Comparison of ENCODE assay signal across 9 cellular contexts in genomic region chr17:78341559-78342437, GRCh38. TPM values are rescaled to one million over a fixed set of nuclear protein-coding genes. Genes with fewer than 3 reads are reported as not detected.
DNase-seq lines count a peak whose midpoint lies in the region; ATAC-seq, FAIRE-seq and TF ChIP-seq lines count a peak whose summit lies in the region.
"Had no signal": no experiment of that assay in that cellular context is flagged by ENCODE, and none has a peak within 500 bp of the region (broad histone marks: within the 10 kb centered on the region; RNA-seq: fewer than 3 reads in every experiment).

No MANE protein-coding gene starts in this region.

- no peaks in the 10 kb centered on the region for H3K36me3 ChIP-seq in Panc1 (ENCODE audit: control insufficient read depth, insufficient read depth, low read length)
- no peaks in the 10 kb centered on the region for H3K36me3 ChIP-seq in HepG2 (replicated peaks in 1 of 2; ENCODE audit: control insufficient read depth in 1 of 2, insufficient read depth in 2 of 2, low read length in 2 of 2)

- DNase-seq in DMS 273 (lab: John Stamatoyannopoulos, UW; ENCODE audit: unreplicated experiment) (peak; percentile 77), DMS 273 treated with DMSO at 0.1 percent for 48 hours (lab: John Stamatoyannopoulos, UW) (no peak), Panc1 (ENCODE audit: low read depth, low spot score) (no peak), ecto neural progenitor cell (ENCODE audit: low spot score) (peak; percentile 90), HepG2 (ENCODE audit: low spot score) (no peak), NCI-H1105 treated with DMSO at 0.1 percent for 48 hours (lab: John Stamatoyannopoulos, UW) (no peak)
- no peak for DNase-seq in stimulated activated naive CD8-positive, alpha-beta T cell treated with anti-CD3 and anti-CD28 coated beads, Interleukin-15, amount 100 ng/mL, for 72 hours

- H3K9me3 ChIP-seq in Panc1 (ENCODE audit: control insufficient read depth, insufficient read depth, low read depth, low read length) (no peaks in the 10 kb centered on the region), HepG2 (ENCODE audit: low read length) (no peaks in the 10 kb centered on the region)

- H3K4me3 ChIP-seq in Panc1 (ENCODE audit: low read depth in 2 of 2, low read length in 2 of 2), result peak overlapping the region; percentile 41 to 47
- H3K4me3 ChIP-seq in HepG2 (replicated peaks in 1 of 3; ENCODE audit: insufficient read depth in 1 of 3, low read depth in 2 of 3, low read length in 3 of 3), result peak overlapping the region; percentile 20 to 58 (median 25); a peak in 3 of 6 replicates

- TF ChIP-seq CTCF in Panc1 (IDR thresholded peaks at IDR 0.05) (no peak), HepG2 (CRISPR knock-in tag; IDR thresholded peaks at IDR 0.05) (no peak)

- no peak overlapping the region for H3K27ac Mint-ChIP-seq in stimulated activated naive CD8-positive, alpha-beta T cell treated with anti-CD3 and anti-CD28 coated beads, Interleukin-15, amount 100 ng/mL, for 72 hours

- H3K27me3 ChIP-seq in Panc1 (ENCODE audit: control insufficient read depth, insufficient read depth, low read length) (no peaks in the 10 kb centered on the region), HepG2 (ENCODE audit: control insufficient read depth in 1 of 2, insufficient read depth in 2 of 2, low read length in 2 of 2) (peaks cover 38 to 89% of the 10 kb centered on the region in 2 experiments)

- H3K27me3 Mint-ChIP-seq in stimulated activated naive CD8-positive, alpha-beta T cell treated with anti-CD3 and anti-CD28 coated beads, Interleukin-15, amount 100 ng/mL, for 72 hours, result peaks cover 7% of the 10 kb centered on the region

- no peaks in the 10 kb centered on the region; the same call in 1 of the 2 replicates for H4K20me1 ChIP-seq in HepG2 (ENCODE audit: insufficient read depth, low read length)

- no peak overlapping the region for H2AFZ ChIP-seq in HepG2 (ENCODE audit: low read length)

- H3K9ac ChIP-seq in HepG2 (ENCODE audit: insufficient read depth, low read depth, low read length), result no peak overlapping the region

- in situ Hi-C loops in Panc1 (cut with HindIII; ENCODE audit: low pct_unique_long_range_greater_than_20kb, low sequenced_read_pairs) (no loop called here), HepG2 (cut with HindIII; ENCODE audit: extremely low pct_ligation_motif_present, low pct_unique_long_range_greater_than_20kb) (no loop called here)

- H3K4me3 Mint-ChIP-seq in stimulated activated naive CD8-positive, alpha-beta T cell treated with anti-CD3 and anti-CD28 coated beads, Interleukin-15, amount 100 ng/mL, for 72 hours, result peak overlapping the region; percentile 69 to 78

- no TSS peak for BruUV-seq in Panc1 (replicated peaks; lab: Mats Ljungman, UMichigan)
- no TSS peak for BruUV-seq in HepG2 (replicated peaks; lab: Mats Ljungman, UMichigan)

- peaks cover 59% of the 10 kb centered on the region for H3K4me1 Mint-ChIP-seq in stimulated activated naive CD8-positive, alpha-beta T cell treated with anti-CD3 and anti-CD28 coated beads, Interleukin-15, amount 100 ng/mL, for 72 hours

- WGBS in HepG2 (ENCODE audit: low lambda C conversion rate), result 42% methylated on average over 4 of the region's 95 CpGs

- intact Hi-C loops in Panc1 (cut with micrococcal nuclease; ENCODE audit: unreplicated experiment) (no loop called here), HepG2 (cut with micrococcal nuclease; ENCODE audit: unreplicated experiment) (no loop called here)

- H3K4me2 ChIP-seq in HepG2 (ENCODE audit: low read depth, low read length), result peak overlapping the region; percentile 40

- TF ChIP-seq EP300 in HepG2 (IDR thresholded peaks at IDR 0.05; ENCODE audit: low read depth in 2 of 2, low read length in 2 of 2) (no peak), HepG2 (CRISPR knock-in tag; IDR thresholded peaks at IDR 0.05; ENCODE audit: borderline replicate concordance) (no peak)

- no peak for FAIRE-seq in HepG2 (lab: Jason Lieb, UNC)

- no peaks in the 10 kb centered on the region for H3K9me3 Mint-ChIP-seq in stimulated activated naive CD8-positive, alpha-beta T cell treated with anti-CD3 and anti-CD28 coated beads, Interleukin-15, amount 100 ng/mL, for 72 hours

- H3K27ac ChIP-seq in Panc1 (ENCODE audit: low read length) (peak overlapping the region; percentile 90), HepG2 (ENCODE audit: extremely low read length, insufficient read depth, low read length) (no peak overlapping the region)
- H3K27ac ChIP-seq: 22Rv1 had no signal

- no peak for TF ChIP-seq RAD21 in HepG2 (CRISPR knock-in tag; IDR thresholded peaks at IDR 0.05)

- peaks cover 61% of the 10 kb centered on the region for H3K4me1 ChIP-seq in Panc1 (ENCODE audit: control insufficient read depth, insufficient read depth, low read length)
- peaks cover 18% of the 10 kb centered on the region for H3K4me1 ChIP-seq in HepG2 (ENCODE audit: insufficient read depth, low read length)

- no peaks in the 10 kb centered on the region for H3K79me2 ChIP-seq in HepG2 (ENCODE audit: insufficient read depth, low read length)

- CTCF ChIA-PET in Panc1 (lab: Charles Lee) (interaction anchor here (0.6 kb wide), 1 partner anchor 8 kb away, joined by 4 read pairs; no protein-coding TSS in a partner anchor), HepG2 (lab: Yijun Ruan, JAX; ENCODE audit: low intra/inter-chr PET ratio, low total read pairs) (no interaction called here)

- ATAC-seq in Panc1 (peak; percentile 72), HepG2 (peak; percentile 55), HG03135 (IDR thresholded peaks at IDR 0.05; ENCODE audit: unreplicated experiment) (no peak)
- ATAC-seq in stimulated activated naive CD8-positive, alpha-beta T cell treated with anti-CD3 and anti-CD28 coated beads, Interleukin-15, amount 100 ng/mL, for 72 hours, result peak; percentile 39

- TF ChIP-seq POLR2A in HepG2 (IDR thresholded peaks at IDR 0.05; ENCODE audit: insufficient read depth in 1 of 2, low read depth in 2 of 2, low read length in 2 of 2), result no peak

- POLR2A ChIA-PET in Panc1 (lab: Charles Lee) (no interaction called here), HepG2 (lab: Yijun Ruan, JAX) (interaction anchor here (0.6 kb wide), 1 partner anchor 370 kb away, joined by 3 read pairs; no protein-coding TSS in a partner anchor)

TF ChIP-seq in HepG2, 621 proteins besides CTCF, POLR2A, EP300 and RAD21 (continues in another document):
- TF ChIP-seq CCDC6 (CRISPR knock-in tag; IDR thresholded peaks at IDR 0.05) (no peak), GABPB1 (CRISPR knock-in tag; IDR thresholded peaks at IDR 0.05) (peak; percentile 52; the same call in 1 of the 2 replicates), MTF2 (CRISPR knock-in tag; IDR thresholded peaks at IDR 0.05; ENCODE audit: borderline replicate concordance) (peak; percentile 96; the same call in 1 of the 2 replicates)

RNA-seq across cellular contexts. Expression of gene SOCS3, which starts 18.1 kb away (rescaled TPM):
- total RNA-seq in Panc1 (2021; ENCODE audit: unreplicated experiment) (53.1 TPM), HepG2 (2016; rRNA removed; fragmentation: Illumina TruSeq; extraction: Trizol) (0.66 and 0.77 TPM in 2 replicates)
- polyA plus RNA-seq in Panc1 (2012; ENCODE audit: insufficient read length), result 30.5 TPM
- 0.30 and 0.35 TPM in 2 replicates for total RNA-seq in HepG2 (2016; cell fraction: cytosol; rRNA removed; fragmentation: Illumina TruSeq; extraction: Trizol; ENCODE audit: low read depth)
- total RNA-seq in HepG2 (2016; cell fraction: insoluble cytoplasmic fraction; rRNA removed; fragmentation: Illumina TruSeq; extraction: Trizol), result 0.59 and 0.95 TPM in 2 replicates
- 0.83 and 0.93 TPM in 2 replicates for total RNA-seq in HepG2 (2016; cell fraction: membrane; rRNA removed; fragmentation: Illumina TruSeq; extraction: Trizol)
- total RNA-seq in HepG2 (2016; cell fraction: nucleus; rRNA removed; fragmentation: Illumina TruSeq; extraction: Trizol), result 0.66 and 1.2 TPM in 2 replicates
- 2.4 and 3.2 TPM in 2 replicates for polyA plus RNA-seq in HepG2 (2011; rRNA removed)
- polyA plus RNA-seq in HepG2 (2011; cell fraction: cytosol; rRNA removed), result 2.4 and 2.6 TPM in 2 replicates
- 4.1 and 5.9 TPM in 2 replicates for polyA plus RNA-seq in HepG2 (2011; cell fraction: nucleus; rRNA removed)
- polyA plus RNA-seq in HepG2 (2012), result 0.94 and 3.5 TPM in 2 replicates
- polyA plus RNA-seq in HepG2 (2016; cell fraction: cytosol; fragmentation: Illumina TruSeq; extraction: Trizol; ENCODE audit: low read depth), result 0.05 and 0.10 TPM in 2 replicates
- 0.32 and 0.52 TPM in 2 replicates for polyA plus RNA-seq in HepG2 (2016; cell fraction: insoluble cytoplasmic fraction; fragmentation: Illumina TruSeq; extraction: Trizol; ENCODE audit: low read depth)
- polyA plus RNA-seq in HepG2 (2016; cell fraction: membrane; fragmentation: Illumina TruSeq; extraction: Trizol; ENCODE audit: low read depth), result 0.27 and 0.28 TPM in 2 replicates
- polyA plus RNA-seq in HepG2 (2016; cell fraction: nucleus; fragmentation: Illumina TruSeq; extraction: Trizol; ENCODE audit: insufficient read depth, low read depth), result 1.1 and 1.3 TPM in 2 replicates
- 11.0 and 18.7 TPM in 2 replicates for polyA minus RNA-seq in HepG2 (2011; rRNA and poly(A)+ RNA removed; ENCODE audit: low replicate concordance)
- polyA minus RNA-seq in HepG2 (2011; cell fraction: cytosol; rRNA and poly(A)+ RNA removed), result 6.9 and 7.9 TPM in 2 replicates
- 3.5 and 5.2 TPM in 2 replicates for polyA minus RNA-seq in HepG2 (2011; cell fraction: nucleus; rRNA and poly(A)+ RNA removed)

RNA-seq across cellular contexts. Expression of gene PGS1, which starts 36.7 kb away (rescaled TPM):
- total RNA-seq in Panc1 (2021; ENCODE audit: unreplicated experiment), result 47.5 TPM
- 40.3 TPM for polyA plus RNA-seq in Panc1 (2012; ENCODE audit: insufficient read length)
- 18.8 and 25.9 TPM in 2 replicates for total RNA-seq in HepG2 (2016; rRNA removed; fragmentation: Illumina TruSeq; extraction: Trizol)
- total RNA-seq in HepG2 (2016; cell fraction: cytosol; rRNA removed; fragmentation: Illumina TruSeq; extraction: Trizol; ENCODE audit: low read depth), result 10.8 and 10.9 TPM in 2 replicates
- 14.8 and 27.5 TPM in 2 replicates for total RNA-seq in HepG2 (2016; cell fraction: insoluble cytoplasmic fraction; rRNA removed; fragmentation: Illumina TruSeq; extraction: Trizol)
- total RNA-seq in HepG2 (2016; cell fraction: membrane; rRNA removed; fragmentation: Illumina TruSeq; extraction: Trizol), result 11.3 and 11.9 TPM in 2 replicates
- 27.4 and 30.7 TPM in 2 replicates for total RNA-seq in HepG2 (2016; cell fraction: nucleus; rRNA removed; fragmentation: Illumina TruSeq; extraction: Trizol)
- polyA plus RNA-seq in HepG2 (2011; rRNA removed), result 31.5 and 42.3 TPM in 2 replicates
- polyA plus RNA-seq in HepG2 (2011; cell fraction: cytosol; rRNA removed), result 30.6 and 33.0 TPM in 2 replicates
- polyA plus RNA-seq in HepG2 (2011; cell fraction: nucleus; rRNA removed), result 151 and 153 TPM in 2 replicates
- polyA plus RNA-seq in HepG2 (2012), result 18.3 and 27.7 TPM in 2 replicates
- polyA plus RNA-seq in HepG2 (2016; cell fraction: cytosol; fragmentation: Illumina TruSeq; extraction: Trizol; ENCODE audit: low read depth), result 2.9 and 3.9 TPM in 2 replicates
- polyA plus RNA-seq in HepG2 (2016; cell fraction: insoluble cytoplasmic fraction; fragmentation: Illumina TruSeq; extraction: Trizol; ENCODE audit: low read depth), result 12.8 and 16.5 TPM in 2 replicates
- 6.1 and 6.7 TPM in 2 replicates for polyA plus RNA-seq in HepG2 (2016; cell fraction: membrane; fragmentation: Illumina TruSeq; extraction: Trizol; ENCODE audit: low read depth)
- polyA plus RNA-seq in HepG2 (2016; cell fraction: nucleus; fragmentation: Illumina TruSeq; extraction: Trizol; ENCODE audit: insufficient read depth, low read depth), result 50.4 and 56.8 TPM in 2 replicates
- polyA minus RNA-seq in HepG2 (2011; rRNA and poly(A)+ RNA removed; ENCODE audit: low replicate concordance), result 49.2 and 54.3 TPM in 2 replicates
- 13.6 and 15.2 TPM in 2 replicates for polyA minus RNA-seq in HepG2 (2011; cell fraction: cytosol; rRNA and poly(A)+ RNA removed)
- polyA minus RNA-seq in HepG2 (2011; cell fraction: nucleus; rRNA and poly(A)+ RNA removed), result 58.3 and 63.7 TPM in 2 replicates

Comparison
In these comparisons a context has a peak if more than half of its experiments do, and no peak if none do; other contexts are left out.
1. DNase-seq: peak in DMS 273 (single experiment) and ecto neural progenitor cell (single experiment); none in DMS 273 treated with DMSO at 0.1 percent for 48 hours (single experiment), Panc1 (single experiment), HepG2 (single experiment), stimulated activated naive CD8-positive, alpha-beta T cell treated with anti-CD3 and anti-CD28 coated beads, Interleukin-15, amount 100 ng/mL, for 72 hours (0 of 2) and NCI-H1105 treated with DMSO at 0.1 percent for 48 hours (single experiment).
2. RNA of gene SOCS3, which starts 18.1 kb away (total RNA-seq): 53.1 TPM in Panc1 (single experiment); 0.30 to 1.2 TPM in HepG2; every median in the first group is over 10 times any median in the second.